In the genomic region with DNA sequence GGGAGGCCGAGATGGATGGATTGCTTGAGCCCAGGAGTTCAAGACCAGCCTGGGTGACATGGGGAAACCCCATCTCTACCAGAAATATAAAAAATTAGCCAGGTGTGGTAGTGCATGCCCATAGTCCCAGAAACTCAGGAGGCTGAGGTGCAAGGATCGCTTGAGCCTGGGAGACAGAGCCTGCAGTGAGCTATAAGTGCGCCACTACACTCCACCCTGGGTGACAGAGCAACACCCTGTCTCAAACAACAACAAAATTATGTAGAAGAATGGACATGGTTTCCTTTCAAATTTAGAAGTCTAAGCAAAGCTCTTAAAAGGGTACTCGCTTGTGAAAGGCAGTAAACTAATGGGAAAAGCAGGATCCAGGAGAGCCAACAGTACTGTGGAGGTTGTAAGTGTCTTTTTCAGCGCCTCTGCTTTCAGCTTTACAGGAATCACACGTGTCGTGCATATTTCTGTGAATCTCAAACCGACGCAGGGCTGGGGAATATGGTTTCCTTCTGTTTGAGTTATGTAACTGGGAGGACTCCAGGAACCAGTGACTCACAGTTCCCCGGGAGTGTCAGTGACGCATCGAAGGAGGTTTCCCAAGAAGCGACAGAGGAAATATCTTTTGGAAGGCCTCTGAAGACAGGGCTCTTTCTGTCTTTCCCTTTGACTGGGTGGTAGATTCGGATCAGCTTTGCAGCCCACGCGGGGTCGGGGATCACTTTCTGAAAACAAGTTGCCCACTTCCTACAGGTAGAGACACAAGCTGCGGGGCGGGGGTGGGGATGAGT, we compare ENCODE assay signal across 8 cellular contexts. TPM values are rescaled to one million over a fixed set of nuclear protein-coding genes. Genes with fewer than 3 reads are reported as not detected.
DNase-seq lines count a peak whose midpoint lies in the region; ATAC-seq and TF ChIP-seq lines count a peak whose summit lies in the region.
"Not testable (repeated sequence)": the region's sequence is repeated elsewhere in the genome, so short reads cannot be mapped to it uniquely, and the experiment has no call there.

No MANE protein-coding gene starts in this region.

- POLR2A ChIA-PET in CD8-positive, alpha-beta memory T cell (lab: Charles Lee): interaction anchor here (1.6 kb wide), 1 partner anchor 11 kb away, joined by 6 read pairs; no protein-coding TSS in a partner anchor

- intact Hi-C loops in gastrocnemius medialis (cut with DNase I; ENCODE audit: low total_unique reads): not testable (repeated sequence)

- not testable (repeated sequence) for H3K27me3 ChIP-seq in CD8-positive, alpha-beta memory T cell (ENCODE audit: insufficient read depth, low read length, poor library complexity, severe bottlenecking); gastrocnemius medialis; subcutaneous abdominal adipose tissue (ENCODE audit: control insufficient read depth in 5 of 5, insufficient read depth in 4 of 5, low read length in 5 of 5)

- DNase-seq in CD8-positive, alpha-beta memory T cell: peak in 4 of 5 donors; percentile 29 to 68 (median 53)
- peak; percentile 90 for DNase-seq in MV-4-11 (lab: John Stamatoyannopoulos, UW)
- DNase-seq in activated naive CD8-positive, alpha-beta T cell treated with anti-CD3 and anti-CD28 coated beads for 36 hours: peak; percentile 72
- DNase-seq in erythroblast (lab: John Stamatoyannopoulos, UW): peak; percentile 15 to 66
- peak; percentile 35 for DNase-seq in left kidney (ENCODE audit: low read depth, low spot score)
- peak; percentile 68 to 85 for DNase-seq in gastrocnemius medialis

- CTCF ChIA-PET in CD8-positive, alpha-beta memory T cell (lab: Charles Lee): not testable (repeated sequence)

- H3K27ac ChIP-seq in CD8-positive, alpha-beta memory T cell (ENCODE audit: low read depth, low read length); subcutaneous abdominal adipose tissue (ENCODE audit: low read depth, low read length): not testable (repeated sequence)
- peak overlapping the region in 2 of 4 donors; percentile 57 to 61 for H3K27ac ChIP-seq in gastrocnemius medialis

- not testable (repeated sequence) for H3K9ac ChIP-seq in subcutaneous abdominal adipose tissue (ENCODE audit: low read length in 5 of 5)

- not testable (repeated sequence) for TF ChIP-seq CTCF in gastrocnemius medialis (IDR thresholded peaks at IDR 0.05 in 4 of 5, conservative IDR thresholded peaks at IDR 0.05 in 1 of 5)

- not testable (repeated sequence) for TF ChIP-seq POLR2A in erythroblast (IDR thresholded peaks at IDR 0.05; ENCODE audit: low read length); gastrocnemius medialis (IDR thresholded peaks at IDR 0.05)

- not testable (repeated sequence) for H3K9me3 ChIP-seq in CD8-positive, alpha-beta memory T cell (ENCODE audit: low read length); gastrocnemius medialis; subcutaneous abdominal adipose tissue (ENCODE audit: control insufficient read depth in 5 of 5, low read length in 5 of 5)

- peaks cover 11% of the 10 kb centered on the region for H3K4me1 ChIP-seq in CD8-positive, alpha-beta memory T cell (ENCODE audit: insufficient read depth, low read length)
- not testable (repeated sequence) for H3K4me1 ChIP-seq in gastrocnemius medialis; subcutaneous abdominal adipose tissue (ENCODE audit: control insufficient read depth in 5 of 5, insufficient read depth in 5 of 5, low read length in 5 of 5)

- in situ Hi-C loops in gastrocnemius medialis (cut with MboI; ENCODE audit: low sequenced_read_pairs in 4 of 4): not testable (repeated sequence)

- not testable (repeated sequence) for H3K9me3 Mint-ChIP-seq in CD8-positive, alpha-beta memory T cell; activated naive CD8-positive, alpha-beta T cell treated with anti-CD3 and anti-CD28 coated beads for 36 hours

- H3K4me3 Mint-ChIP-seq in CD8-positive, alpha-beta memory T cell: peak overlapping the region; percentile 35 to 80 (median 69)
- H3K4me3 Mint-ChIP-seq in activated naive CD8-positive, alpha-beta T cell treated with anti-CD3 and anti-CD28 coated beads for 36 hours: peak overlapping the region; percentile 19

- H3K27ac Mint-ChIP-seq in CD8-positive, alpha-beta memory T cell: peak overlapping the region; percentile 76 to 96 (median 92)
- peak overlapping the region; percentile 95 for H3K27ac Mint-ChIP-seq in activated naive CD8-positive, alpha-beta T cell treated with anti-CD3 and anti-CD28 coated beads for 36 hours

- H3K36me3 Mint-ChIP-seq in CD8-positive, alpha-beta memory T cell: peaks cover 0 to 22% (median 4%) of the 10 kb centered on the region in 3 donors
- peaks cover 15% of the 10 kb centered on the region for H3K36me3 Mint-ChIP-seq in activated naive CD8-positive, alpha-beta T cell treated with anti-CD3 and anti-CD28 coated beads for 36 hours

- H3K4me3 ChIP-seq in CD8-positive, alpha-beta memory T cell (ENCODE audit: low read length): not testable (repeated sequence)
- H3K4me3 ChIP-seq in gastrocnemius medialis (peak overlapping the region in 2 of 4 donors; percentile 30 to 43), subcutaneous abdominal adipose tissue (ENCODE audit: low read depth in 1 of 5, low read length in 5 of 5) (peak overlapping the region in 3 of 5 donors; percentile 22 to 48 (median 42))

- not testable (repeated sequence) for H3K36me3 ChIP-seq in CD8-positive, alpha-beta memory T cell (ENCODE audit: insufficient read depth, low read length); gastrocnemius medialis; subcutaneous abdominal adipose tissue (ENCODE audit: control insufficient read depth in 5 of 5, insufficient read depth in 5 of 5, low read length in 5 of 5)

- peaks cover 55 to 86% (median 77%) of the 10 kb centered on the region in 3 donors for H3K4me1 Mint-ChIP-seq in CD8-positive, alpha-beta memory T cell
- H3K4me1 Mint-ChIP-seq in activated naive CD8-positive, alpha-beta T cell treated with anti-CD3 and anti-CD28 coated beads for 36 hours: peaks cover 75% of the 10 kb centered on the region

- ATAC-seq in activated CD4-positive, CD25-positive, alpha-beta regulatory T cell treated with anti-CD3 and anti-CD28 coated beads, Interleukin-2, amount 50 U/mL, for 24 hours: peak; percentile 69 to 71
- ATAC-seq in gastrocnemius medialis: peak; percentile 99 to 100

- H3K27me3 Mint-ChIP-seq in CD8-positive, alpha-beta memory T cell; activated naive CD8-positive, alpha-beta T cell treated with anti-CD3 and anti-CD28 coated beads for 36 hours: not testable (repeated sequence)

RNA-seq across cellular contexts. Expression of a gene that starts 24.6 kb away (rescaled TPM):
- 100 to 1,000 TPM; 259 to 273 TPM for total RNA-seq in CD8-positive, alpha-beta memory T cell
- polyA plus RNA-seq in CD8-positive, alpha-beta memory T cell: 908 TPM
- total RNA-seq in activated naive CD8-positive, alpha-beta T cell treated with anti-CD3 and anti-CD28 coated beads for 36 hours: 100 to 1,000 TPM; 260 to 268 TPM
- 1 to 10 TPM in 1 of 4 donors, under 1 TPM in 1, not detected in 2; 0.23 to 2.2 TPM for total RNA-seq in gastrocnemius medialis

RNA-seq across cellular contexts. Expression of a gene that starts 46.4 kb away (rescaled TPM):
- total RNA-seq in CD8-positive, alpha-beta memory T cell: 100 to 1,000 TPM; 359 to 363 TPM
- polyA plus RNA-seq in CD8-positive, alpha-beta memory T cell: 924 TPM
- 100 to 1,000 TPM; 356 to 357 TPM for total RNA-seq in activated naive CD8-positive, alpha-beta T cell treated with anti-CD3 and anti-CD28 coated beads for 36 hours
- total RNA-seq in gastrocnemius medialis: under 1 TPM in 3 of 4 donors, not detected in 1; 0.16 to 0.32 (median 0.31) TPM

Comparison
In these comparisons a context has a peak if more than half of its experiments do, and no peak if none do; other contexts are left out.
1. DNase-seq: peak in every context shown above with its lines; median percentile 90 in MV-4-11; 76 in gastrocnemius medialis; 72 in activated naive CD8-positive, alpha-beta T cell treated with anti-CD3 and anti-CD28 coated beads for 36 hours; 53 in CD8-positive, alpha-beta memory T cell; 40 in erythroblast; 35 in left kidney.
2. RNA of a gene that starts 24.6 kb away (total RNA-seq): 259 to 273 TPM in CD8-positive, alpha-beta memory T cell and 260 to 268 TPM in activated naive CD8-positive, alpha-beta T cell treated with anti-CD3 and anti-CD28 coated beads for 36 hours; 0.23 to 2.2 TPM in gastrocnemius medialis; every median in the first group is over 10 times any median in the second.
3. RNA of a gene that starts 46.4 kb away (total RNA-seq): 359 to 363 TPM in CD8-positive, alpha-beta memory T cell and 356 to 357 TPM in activated naive CD8-positive, alpha-beta T cell treated with anti-CD3 and anti-CD28 coated beads for 36 hours; 0.16 to 0.32 TPM in gastrocnemius medialis; every median in the first group is over 100 times any median in the second.